In genomic region chr1:39154553-39155361, GRCh38 we compare ENCODE assay signal across 9 cellular contexts. TPM values are rescaled to one million over a fixed set of nuclear protein-coding genes. Genes with fewer than 3 reads are reported as not detected.
DNase-seq lines count a peak whose midpoint lies in the region; ATAC-seq and TF ChIP-seq lines count a peak whose summit lies in the region.
"Had no signal": no experiment of that assay in that cellular context is flagged by ENCODE, and none has a peak within 500 bp of the region (broad histone marks: within the 10 kb centered on the region; RNA-seq: fewer than 3 reads in every experiment).

No MANE protein-coding gene starts in this region.

- H3K9me3 Mint-ChIP-seq in mesothelial cell of epicardium: no peaks in the 10 kb centered on the region
- H3K9me3 Mint-ChIP-seq: stimulated activated naive CD8-positive, alpha-beta T cell treated with anti-CD3 and anti-CD28 coated beads, Interleukin-15, Interleukin-2, amounts not matched to agents 100 ng/mL and 50 ng/mL, for 24 hours had no signal

- H3K36me3 ChIP-seq in duodenal mucosa (ENCODE audit: control insufficient read depth in 1 of 2, insufficient read depth in 2 of 2, low read length in 2 of 2): peaks cover 0 to 4% of the 10 kb centered on the region in 2 donors

- H3K4me3 ChIP-seq in AG09309 (ENCODE audit: control insufficient read depth, low read depth, low read length) (no peak overlapping the region), duodenal mucosa (ENCODE audit: low read depth in 1 of 2, low read length in 2 of 2) (no peak overlapping the region)

- H3K4me1 Mint-ChIP-seq in mesothelial cell of epicardium: peaks cover 23% of the 10 kb centered on the region

- peaks cover 5% of the 10 kb centered on the region for H3K36me3 Mint-ChIP-seq in mesothelial cell of epicardium

- no peak overlapping the region for H3K4me3 Mint-ChIP-seq in mesothelial cell of epicardium
- H3K4me3 Mint-ChIP-seq: stimulated activated naive CD8-positive, alpha-beta T cell treated with anti-CD3 and anti-CD28 coated beads, Interleukin-15, Interleukin-2, amounts not matched to agents 100 ng/mL and 50 ng/mL, for 24 hours had no signal

- no peak for TF ChIP-seq CTCF in AG09309 (IDR thresholded peaks at IDR 0.05; ENCODE audit: control insufficient read depth, insufficient read depth, low read depth, low read length, missing control alignments)
- no peak for TF ChIP-seq CTCF in mesothelial cell of epicardium (IDR thresholded peaks at IDR 0.05; ENCODE audit: unreplicated experiment)

- H3K27me3 Mint-ChIP-seq in mesothelial cell of epicardium (ENCODE audit: low read depth): no peaks in the 10 kb centered on the region
- H3K27me3 Mint-ChIP-seq: stimulated activated naive CD8-positive, alpha-beta T cell treated with anti-CD3 and anti-CD28 coated beads, Interleukin-15, Interleukin-2, amounts not matched to agents 100 ng/mL and 50 ng/mL, for 24 hours had no signal

- peaks cover 29 to 38% of the 10 kb centered on the region in 2 donors for H3K4me1 ChIP-seq in duodenal mucosa (ENCODE audit: control insufficient read depth in 1 of 2, insufficient read depth in 2 of 2, low read length in 2 of 2)

- peak overlapping the region; percentile 41 for H3K27ac Mint-ChIP-seq in mesothelial cell of epicardium
- H3K27ac Mint-ChIP-seq: stimulated activated naive CD8-positive, alpha-beta T cell treated with anti-CD3 and anti-CD28 coated beads, Interleukin-15, Interleukin-2, amounts not matched to agents 100 ng/mL and 50 ng/mL, for 24 hours had no signal

- no peaks in the 10 kb centered on the region for H3K27me3 ChIP-seq in duodenal mucosa (ENCODE audit: control insufficient read depth in 1 of 2, insufficient read depth in 2 of 2, low read length in 2 of 2)

- H3K9ac ChIP-seq in duodenal mucosa (ENCODE audit: low read depth in 1 of 2, low read length in 2 of 2): no peak overlapping the region

- H3K9me3 ChIP-seq in duodenal mucosa (ENCODE audit: control insufficient read depth in 1 of 2, low read length in 2 of 2): no peaks in the 10 kb centered on the region

- H3K27ac ChIP-seq in duodenal mucosa (ENCODE audit: low read depth, low read length): peak overlapping the region; percentile 45

- DNase-seq in AG09309 (ENCODE audit: low read depth): peak; percentile 91
- DNase-seq in NCI-H2029 treated with DMSO at 0.1 percent for 48 hours (lab: John Stamatoyannopoulos, UW): peak; percentile 100
- DNase-seq in mesothelial cell of epicardium (ENCODE audit: low spot score in 2 of 2, unreplicated experiment in 2 of 2): no peak
- no peak for DNase-seq in foreskin melanocyte
- DNase-seq in COLO668 (lab: John Stamatoyannopoulos, UW; ENCODE audit: unreplicated experiment): no peak

- ATAC-seq in HG02973 (IDR thresholded peaks at IDR 0.05; ENCODE audit: unreplicated experiment) (no peak), HG02763 (IDR thresholded peaks at IDR 0.05; ENCODE audit: unreplicated experiment) (no peak)

RNA-seq across cellular contexts. Expression of gene MACF1, which starts 49.7 kb away (rescaled TPM):
- total RNA-seq in mesothelial cell of epicardium: 282 to 301 TPM (median 283 TPM) in 3 replicates

Comparison
In these comparisons a context has a peak if more than half of its experiments do, and no peak if none do; other contexts are left out.
1. DNase-seq: peak in AG09309 (single experiment) and NCI-H2029 treated with DMSO at 0.1 percent for 48 hours (single experiment); none in mesothelial cell of epicardium (0 of 2), foreskin melanocyte (single experiment) and COLO668 (single experiment).